10 cellular contexts compared by ENCODE assay signal in the genomic region with DNA sequence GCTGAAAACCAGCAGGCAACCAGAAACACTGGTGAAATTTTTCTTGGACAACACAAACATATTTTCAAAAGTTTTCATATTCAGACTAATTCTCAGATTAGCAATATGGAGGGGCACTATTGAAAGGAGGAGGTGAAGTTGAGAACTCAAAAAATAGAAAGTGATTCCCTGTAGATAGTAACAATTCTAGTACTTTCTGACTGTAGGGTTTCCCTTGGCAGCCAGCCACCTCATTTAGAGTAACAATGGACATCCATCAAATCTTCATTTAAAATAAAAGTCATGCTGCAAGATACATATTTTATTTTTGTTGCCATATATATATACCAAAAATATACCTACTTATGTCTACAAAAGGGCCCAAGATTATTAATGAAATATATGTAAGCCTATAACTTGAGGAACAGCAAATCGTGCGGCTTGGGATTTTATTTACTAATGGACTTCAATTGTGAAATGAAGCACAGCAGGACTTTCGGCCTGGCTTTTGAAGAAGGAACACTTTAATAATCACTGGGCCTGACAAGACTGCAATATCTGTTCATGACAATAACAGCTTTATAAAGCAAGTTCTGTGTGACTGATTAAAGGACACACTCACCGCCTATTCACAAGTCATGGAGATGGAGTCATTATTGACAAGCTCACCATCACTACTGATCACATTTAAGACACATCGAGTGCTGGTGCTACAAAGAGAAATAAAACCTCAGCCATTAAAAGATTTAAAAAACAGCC. TPM values are rescaled to one million over a fixed set of nuclear protein-coding genes. Genes with fewer than 3 reads are reported as not detected.
A peak's percentile ranks its signal among the peaks of the same experiment; 100 is the strongest.
DNase-seq lines count a peak whose midpoint lies in the region; TF ChIP-seq lines count a peak whose summit lies in the region.
"Had no signal": no experiment of that assay in that cellular context is flagged by ENCODE, and none has a peak within 500 bp of the region (broad histone marks: within the 10 kb centered on the region; RNA-seq: fewer than 3 reads in every experiment).

No MANE protein-coding gene starts in this region.

- H3K4me3 Mint-ChIP-seq in activated naive CD4-positive, alpha-beta T cell treated with anti-CD3 and anti-CD28 coated beads, Interleukin-2, amount 50 U/mL, for 24 hours = peak overlapping the region; percentile 34

- H3K27me3 Mint-ChIP-seq in activated naive CD4-positive, alpha-beta T cell treated with anti-CD3 and anti-CD28 coated beads, Interleukin-2, amount 50 U/mL, for 24 hours = no peaks in the 10 kb centered on the region

- TF ChIP-seq POLR2A in suprapubic skin (IDR thresholded peaks at IDR 0.05) = no peak
- no peak for TF ChIP-seq POLR2A in testis (IDR thresholded peaks at IDR 0.05)

- H3K36me3 ChIP-seq in suprapubic skin (no peaks in the 10 kb centered on the region), testis (ENCODE audit: low read depth, missing control alignments) (no peaks in the 10 kb centered on the region)

- TF ChIP-seq EP300 in suprapubic skin (IDR thresholded peaks at IDR 0.05) = no peak

- TF ChIP-seq CTCF in epithelial cell of esophagus (IDR thresholded peaks at IDR 0.05; ENCODE audit: insufficient read depth, low read depth, low read length, missing control alignments) = no peak
- TF ChIP-seq CTCF in suprapubic skin (IDR thresholded peaks at IDR 0.05) = no peak
- no peak for TF ChIP-seq CTCF in testis (IDR thresholded peaks at IDR 0.05)

- WGBS in suprapubic skin = 76% methylated on average over 5 of the region's 5 CpGs
- WGBS in testis, 2 donors = 74 to 75% methylated on average over 5 of the region's 5 CpGs

- H3K27me3 ChIP-seq in suprapubic skin (no peaks in the 10 kb centered on the region), testis (no peaks in the 10 kb centered on the region)

- no peaks in the 10 kb centered on the region for H3K36me3 Mint-ChIP-seq in activated naive CD4-positive, alpha-beta T cell treated with anti-CD3 and anti-CD28 coated beads, Interleukin-2, amount 50 U/mL, for 24 hours

- H3K4me3 ChIP-seq in epithelial cell of esophagus (ENCODE audit: low read length) (no peak overlapping the region), suprapubic skin (no peak overlapping the region), testis (no peak overlapping the region)

- no peaks in the 10 kb centered on the region for H3K9me3 Mint-ChIP-seq in activated naive CD4-positive, alpha-beta T cell treated with anti-CD3 and anti-CD28 coated beads, Interleukin-2, amount 50 U/mL, for 24 hours

- H3K4me1 ChIP-seq in suprapubic skin (peaks cover 27% of the 10 kb centered on the region), testis (peaks cover 6% of the 10 kb centered on the region)

- intact Hi-C loops in posterior vena cava (cut with DNase I) (loop anchor here in 1 of 2 donors (10.0 kb wide), 1 partner anchor 256 kb away; no protein-coding TSS in a partner anchor), testis (cut with DNase I; ENCODE audit: low total_unique reads) (no loop called here)

- H3K27ac ChIP-seq in suprapubic skin (peak overlapping the region; percentile 43), testis (no peak overlapping the region)

- DNase-seq in activated naive CD4-positive, alpha-beta T cell treated with Interleukin-2 at 50 U/mL for 16 hours = no peak
- peak; percentile 70 for DNase-seq in NCI-H748 (lab: John Stamatoyannopoulos, UW; ENCODE audit: unreplicated experiment)
- peak; percentile 18 for DNase-seq in epithelial cell of esophagus (ENCODE audit: low read depth)
- no peak for DNase-seq in suprapubic skin (ENCODE audit: low spot score in 2 of 2)
- no peak for DNase-seq in posterior vena cava (ENCODE audit: low spot score)
- no peak for DNase-seq in testis
- no peak for DNase-seq in GF-D8 (lab: John Stamatoyannopoulos, UW)
- DNase-seq: activated CD4-positive, alpha-beta T cell treated with anti-CD3 and anti-CD28 coated beads, Interleukin-2, amount 50 U/mL, for 1 hour; DND-41 had no signal

- H3K9me3 ChIP-seq in suprapubic skin (no peaks in the 10 kb centered on the region), testis (no peaks in the 10 kb centered on the region)

- H3K4me1 Mint-ChIP-seq in activated naive CD4-positive, alpha-beta T cell treated with anti-CD3 and anti-CD28 coated beads, Interleukin-2, amount 50 U/mL, for 24 hours = peaks cover 53% of the 10 kb centered on the region

- H3K27ac Mint-ChIP-seq in activated naive CD4-positive, alpha-beta T cell treated with anti-CD3 and anti-CD28 coated beads, Interleukin-2, amount 50 U/mL, for 24 hours = peak overlapping the region; percentile 52

RNA-seq across cellular contexts. Expression of gene NR4A2, which starts 6.8 kb away (rescaled TPM):
- total RNA-seq in suprapubic skin (10 to 100 TPM in 3 of 4 donors, 1 to 10 TPM in 1; 9.5 to 21.7 (median 19.8) TPM), posterior vena cava (10 to 100 TPM in 1 of 2 donors, 1 to 10 TPM in 1; 7.8 to 15.5 TPM), testis (1 to 10 TPM; 3.2 to 3.9 TPM)
- 9.5 TPM for polyA plus RNA-seq in testis (ENCODE audit: insufficient read depth, low read depth, low replicate concordance)

Comparison
In these comparisons a context has a peak if more than half of its experiments do, and no peak if none do; other contexts are left out.
1. DNase-seq: peak in NCI-H748 (single experiment) and epithelial cell of esophagus (single experiment); none in activated naive CD4-positive, alpha-beta T cell treated with Interleukin-2 at 50 U/mL for 16 hours (single experiment), suprapubic skin (0 of 2), posterior vena cava (single experiment), testis (single experiment) and GF-D8 (single experiment).